Comparison of ENCODE assay signal across 11 cellular contexts in genomic region chr19:49559928-49560327, GRCh38. TPM values are rescaled to one million over a fixed set of nuclear protein-coding genes. Genes with fewer than 3 reads are reported as not detected.
DNase-seq lines count a peak whose midpoint lies in the region; ATAC-seq and TF ChIP-seq lines count a peak whose summit lies in the region.
"Had no signal": no experiment of that assay in that cellular context is flagged by ENCODE, and none has a peak within 500 bp of the region (broad histone marks: within the 10 kb centered on the region; RNA-seq: fewer than 3 reads in every experiment).

No MANE protein-coding gene starts in this region.

- H3K9ac ChIP-seq in IMR-90 (ENCODE audit: low read depth, low read length): no peak overlapping the region

- H3K23ac ChIP-seq in IMR-90 (ENCODE audit: low read depth, low read length): no peak overlapping the region

- TF ChIP-seq CTCF in IMR-90 (conservative IDR thresholded peaks at IDR 0.05; ENCODE audit: low read depth, low read length) (no peak), left ventricle myocardium inferior (IDR thresholded peaks at IDR 0.05; ENCODE audit: borderline replicate concordance) (no peak), HFFc6 (IDR thresholded peaks at IDR 0.05) (no peak)

- H2AFZ ChIP-seq in IMR-90 (replicated peaks; ENCODE audit: low read length, poor library complexity): peak overlapping the region; percentile 56

- H3K36me3 ChIP-seq in IMR-90 (ENCODE audit: control insufficient read depth, insufficient read depth, low read length) (peaks cover 52% of the 10 kb centered on the region), left ventricle myocardium inferior (peaks cover 51% of the 10 kb centered on the region)

- H3K4ac ChIP-seq in IMR-90 (ENCODE audit: low read depth, low read length): no peak overlapping the region

- H2BK120ac ChIP-seq in IMR-90 (ENCODE audit: low read depth, low read length): no peak overlapping the region

- H2BK15ac ChIP-seq in IMR-90 (ENCODE audit: low read depth, low read length): no peak overlapping the region

- no TSS peak for BruUV-seq in IMR-90 (replicated peaks; lab: Mats Ljungman, UMichigan)

- TF ChIP-seq RAD21 in IMR-90 (IDR thresholded peaks at IDR 0.05; ENCODE audit: low read length): no peak

- H3K9me3 ChIP-seq in IMR-90 (ENCODE audit: control insufficient read depth, insufficient read depth, low read length) (no peaks in the 10 kb centered on the region), left ventricle myocardium inferior (replicated peaks) (no peaks in the 10 kb centered on the region)

- in situ Hi-C loops in IMR-90 (cut with MboI; ENCODE audit: low sequenced_read_pairs): loop anchor here (25.0 kb wide), 1 partner anchor 298 kb away; no protein-coding TSS in a partner anchor

- H4K8ac ChIP-seq in IMR-90 (ENCODE audit: low read depth in 2 of 2, low read length in 2 of 2): no peak overlapping the region

- H2AK9ac ChIP-seq in IMR-90 (replicated peaks; ENCODE audit: low read depth, low read length, poor library complexity): peak overlapping the region; percentile 50

- H4K5ac ChIP-seq in IMR-90 (ENCODE audit: low read depth, low read length): no peak overlapping the region

- H3K9me3 Mint-ChIP-seq in HFFc6: no peaks in the 10 kb centered on the region

- intact Hi-C loops in IMR-90 (cut with micrococcal nuclease) (no loop called here), left ventricle myocardium inferior (cut with micrococcal nuclease) (no loop called here)

- no peak overlapping the region for H3K56ac ChIP-seq in IMR-90 (ENCODE audit: extremely low read depth, insufficient read depth, low read length)

- DNase-seq in IMR-90: no peak
- peak; percentile 64 for DNase-seq in activated CD8-positive, alpha-beta memory T cell treated with anti-CD3 and anti-CD28 coated beads, Interleukin-2, amount 50 U/mL, for 48 hours
- no peak for DNase-seq in left ventricle myocardium inferior
- DNase-seq in stimulated activated CD4-positive, alpha-beta T cell treated with anti-CD3 and anti-CD28 coated beads, Interleukin-4, amount 100 ng/mL, for 24 hours: peak; percentile 25
- no peak for DNase-seq in HFFc6
- no peak for DNase-seq in COR-L47 (lab: John Stamatoyannopoulos, UW)
- DNase-seq: DMS153; effector CD4-positive, alpha-beta T cell; NCI-H187 had no signal

- H3K27ac Mint-ChIP-seq in HFFc6: no peak overlapping the region

- peaks cover 7% of the 10 kb centered on the region for H3K36me3 Mint-ChIP-seq in HFFc6 (ENCODE audit: low read depth)

- peaks cover 30% of the 10 kb centered on the region for H4K20me1 ChIP-seq in IMR-90 (ENCODE audit: insufficient read depth, low read length)

- no peak overlapping the region for H3K14ac ChIP-seq in IMR-90 (replicated peaks; ENCODE audit: low read depth, low read length)

- no peak for TF ChIP-seq POLR2A in IMR-90 (IDR thresholded peaks at IDR 0.05; ENCODE audit: low read depth, low read length)

- peaks cover under 1% of the 10 kb centered on the region for H3K4me1 Mint-ChIP-seq in HFFc6 (ENCODE audit: low read depth)

- dilution Hi-C loops in IMR-90 (cut with HindIII; ENCODE audit: low sequenced_read_pairs, unreplicated experiment): no loop called here

- 77% methylated on average over 8 of the region's 15 CpGs; no CpG with 5 or more reads in 1 of the 2 experiments for WGBS in IMR-90 (ENCODE audit: extremely low coverage in 2 of 2, insufficient read length in 1 of 2), 2 experiments

- peaks cover 29 to 49% of the 10 kb centered on the region in 2 experiments for H3K79me1 ChIP-seq in IMR-90 (ENCODE audit: low read depth in 1 of 2, low read length in 2 of 2)

- no peaks in the 10 kb centered on the region for H3K27me3 ChIP-seq in IMR-90 (ENCODE audit: control insufficient read depth, insufficient read depth, low read length)
- H3K27me3 ChIP-seq in left ventricle myocardium inferior (ENCODE audit: low read depth): no peaks in the 10 kb centered on the region

- no peak overlapping the region for H3K4me2 ChIP-seq in IMR-90 (ENCODE audit: low read depth, low read length)

- no peak overlapping the region for H3K18ac ChIP-seq in IMR-90 (ENCODE audit: low read depth, low read length)

- ATAC-seq in IMR-90 (ENCODE audit: low read depth) (no peak), GM19324 (IDR thresholded peaks at IDR 0.05; ENCODE audit: low FRiP score, unreplicated experiment) (no peak)

- POLR2A ChIA-PET in IMR-90 (lab: Charles Lee; ENCODE audit: unreplicated experiment): no interaction called here

- no peak overlapping the region for H2BK5ac ChIP-seq in IMR-90 (ENCODE audit: low read depth, low read length, poor library complexity, severe bottlenecking)

- 0 out of 2 replicates have a peak, but pooled peaks cover 6% of the 10 kb centered on the region for H3K9me1 ChIP-seq in IMR-90 (ENCODE audit: insufficient read depth, low read length)

- no peak overlapping the region for H3K4me3 Mint-ChIP-seq in HFFc6

- peaks cover 3% of the 10 kb centered on the region; the same call in 1 of the 2 replicates for H3K27me3 Mint-ChIP-seq in HFFc6 (ENCODE audit: insufficient read depth)

- H4K91ac ChIP-seq in IMR-90 (ENCODE audit: insufficient read depth, low read depth, low read length): no peak overlapping the region

- H2BK20ac ChIP-seq in IMR-90 (ENCODE audit: low read depth, low read length): no peak overlapping the region

- H2AK5ac ChIP-seq in IMR-90 (ENCODE audit: low read depth, low read length): no peak overlapping the region

- CTCF ChIA-PET in IMR-90 (lab: Yijun Ruan, JAX): interaction anchor here (1.2 to 1.6 kb wide), 2 partner anchors 10 to 13 kb away, joined by 6 to 7 read pairs; no protein-coding TSS in a partner anchor

- H3K4me3 ChIP-seq in IMR-90 (ENCODE audit: insufficient read depth, low read depth, low read length) (no peak overlapping the region), left ventricle myocardium inferior (no peak overlapping the region)
- H3K4me3 ChIP-seq: lung had no signal

- H3K4me1 ChIP-seq in IMR-90 (ENCODE audit: control insufficient read depth, insufficient read depth, low read length) (no peaks in the 10 kb centered on the region), left ventricle myocardium inferior (peaks cover 15% of the 10 kb centered on the region)

- H3K27ac ChIP-seq in IMR-90 (ENCODE audit: insufficient read depth, low read length) (no peak overlapping the region), left ventricle myocardium inferior (replicated peaks) (peak overlapping the region; percentile 66)

TF ChIP-seq in IMR-90, 13 proteins besides CTCF, POLR2A, EP300 and RAD21:
- TF ChIP-seq CEBPB (IDR thresholded peaks at IDR 0.05; ENCODE audit: low read depth, low read length): no peak
- no peak for TF ChIP-seq BHLHE40 (IDR thresholded peaks at IDR 0.05; ENCODE audit: low read depth, low read length)
- TF ChIP-seq MAFK (IDR thresholded peaks at IDR 0.05; ENCODE audit: low read depth, low read length): no peak
- TF ChIP-seq FOS (IDR thresholded peaks at IDR 0.05; ENCODE audit: low read depth, low read length): no peak
- no peak for TF ChIP-seq USF2 (IDR thresholded peaks at IDR 0.05; ENCODE audit: low read depth, low read length)
- no peak for TF ChIP-seq NFE2L2 (IDR thresholded peaks at IDR 0.05; ENCODE audit: low read depth, low read length)
- TF ChIP-seq CHD1 (IDR thresholded peaks at IDR 0.05; ENCODE audit: low read depth, low read length): no peak
- TF ChIP-seq SMC3 (IDR thresholded peaks at IDR 0.05; ENCODE audit: low read depth, low read length): no peak
- no peak for TF ChIP-seq MXI1 (IDR thresholded peaks at IDR 0.05; ENCODE audit: borderline replicate concordance, low read depth, low read length)

RNA-seq across cellular contexts. Expression of gene NOSIP, which starts 20.4 kb away (rescaled TPM):
- total RNA-seq in IMR-90 (2012; rRNA removed) (118 and 130 TPM in 2 replicates), left ventricle myocardium inferior (47.3 TPM)
- polyA plus RNA-seq in IMR-90 (2012; rRNA removed): 138 and 164 TPM in 2 replicates
- 60.4 and 106 TPM in 2 replicates for polyA plus RNA-seq in IMR-90 (2012; cell fraction: cytosol; rRNA removed)
- 69.7 and 147 TPM in 2 replicates for polyA plus RNA-seq in IMR-90 (2012; cell fraction: nucleus; rRNA removed; ENCODE audit: low replicate concordance)
- 10 to 100 TPM; 66.0 to 79.7 (median 72.4) TPM for total RNA-seq in HFFc6 (2021; fragmentation: NEBNext Ultra II Directional; extraction: Animal tissue kit (Norgen Biotek cat#: 25700))

RNA-seq across cellular contexts. Expression of gene PRRG2, which starts 21.2 kb away (rescaled TPM):
- under 0.01 and 0.54 TPM in 2 replicates for total RNA-seq in IMR-90 (2012; rRNA removed)
- 0.14 and 0.52 TPM in 2 replicates for polyA plus RNA-seq in IMR-90 (2012; rRNA removed)
- polyA plus RNA-seq in IMR-90 (2012; cell fraction: cytosol; rRNA removed): 0.13 and 0.25 TPM in 2 replicates
- 0.15 and 0.25 TPM in 2 replicates for polyA plus RNA-seq in IMR-90 (2012; cell fraction: nucleus; rRNA removed; ENCODE audit: low replicate concordance)
- 0.88 TPM for total RNA-seq in left ventricle myocardium inferior
- under 1 TPM; 0.33 to 0.69 (median 0.42) TPM for total RNA-seq in HFFc6 (2021; fragmentation: NEBNext Ultra II Directional; extraction: Animal tissue kit (Norgen Biotek cat#: 25700))

RNA-seq across cellular contexts. Expression of gene PRR12, which starts 31.1 kb away (rescaled TPM):
- total RNA-seq in IMR-90 (2012; rRNA removed) (0.28 and 0.36 TPM in 2 replicates), left ventricle myocardium inferior (15.5 TPM)
- 4.0 and 4.1 TPM in 2 replicates for polyA plus RNA-seq in IMR-90 (2012; rRNA removed)
- 3.8 and 3.9 TPM in 2 replicates for polyA plus RNA-seq in IMR-90 (2012; cell fraction: cytosol; rRNA removed)
- polyA plus RNA-seq in IMR-90 (2012; cell fraction: nucleus; rRNA removed; ENCODE audit: low replicate concordance): 5.8 and 9.9 TPM in 2 replicates
- 10 to 100 TPM; 23.3 to 26.2 (median 24.3) TPM for total RNA-seq in HFFc6 (2021; fragmentation: NEBNext Ultra II Directional; extraction: Animal tissue kit (Norgen Biotek cat#: 25700))

RNA-seq across cellular contexts. Expression of gene RCN3, which starts 32.1 kb away (rescaled TPM):
- total RNA-seq in IMR-90 (2012; rRNA removed): 102 and 111 TPM in 2 replicates
- 116 and 119 TPM in 2 replicates for polyA plus RNA-seq in IMR-90 (2012; rRNA removed)
- 122 and 126 TPM in 2 replicates for polyA plus RNA-seq in IMR-90 (2012; cell fraction: cytosol; rRNA removed)
- 53.7 and 82.6 TPM in 2 replicates for polyA plus RNA-seq in IMR-90 (2012; cell fraction: nucleus; rRNA removed; ENCODE audit: low replicate concordance)
- total RNA-seq in left ventricle myocardium inferior: 7.5 TPM
- 100 to 1,000 TPM; 117 to 316 (median 287) TPM for total RNA-seq in HFFc6 (2021; fragmentation: NEBNext Ultra II Directional; extraction: Animal tissue kit (Norgen Biotek cat#: 25700))

RNA-seq across cellular contexts. Expression of gene FCGRT, which starts 47.5 kb away (rescaled TPM):
- total RNA-seq in IMR-90 (2012; rRNA removed) (14.7 and 17.0 TPM in 2 replicates), left ventricle myocardium inferior (80.9 TPM)
- polyA plus RNA-seq in IMR-90 (2012; rRNA removed): 64.8 and 68.7 TPM in 2 replicates
- 76.9 and 114 TPM in 2 replicates for polyA plus RNA-seq in IMR-90 (2012; cell fraction: cytosol; rRNA removed)
- polyA plus RNA-seq in IMR-90 (2012; cell fraction: nucleus; rRNA removed; ENCODE audit: low replicate concordance): 118 and 198 TPM in 2 replicates
- 10 to 100 TPM; 33.2 to 39.3 (median 37.4) TPM for total RNA-seq in HFFc6 (2021; fragmentation: NEBNext Ultra II Directional; extraction: Animal tissue kit (Norgen Biotek cat#: 25700))

Comparison
In these comparisons a context has a peak if more than half of its experiments do, and no peak if none do; other contexts are left out.
1. DNase-seq: peak in activated CD8-positive, alpha-beta memory T cell treated with anti-CD3 and anti-CD28 coated beads, Interleukin-2, amount 50 U/mL, for 48 hours (single experiment) and stimulated activated CD4-positive, alpha-beta T cell treated with anti-CD3 and anti-CD28 coated beads, Interleukin-4, amount 100 ng/mL, for 24 hours (single experiment); none in IMR-90 (single experiment), left ventricle myocardium inferior (single experiment), HFFc6 (single experiment) and COR-L47 (single experiment).
2. RNA of gene PRR12, which starts 31.1 kb away (total RNA-seq): 23.3 to 26.2 TPM in HFFc6 and 15.5 TPM in left ventricle myocardium inferior (single experiment); 0.28 to 0.36 TPM in IMR-90; every median in the first group is over 10 times any median in the second.